8 cellular contexts compared by ENCODE assay signal in genomic region chr10:124612611-124613498, GRCh38.
DNase-seq lines count a peak whose midpoint lies in the region; ATAC-seq, FAIRE-seq and TF ChIP-seq lines count a peak whose summit lies in the region.

No MANE protein-coding gene starts in this region.

- ATAC-seq in HG03521 (IDR thresholded peaks at IDR 0.05; ENCODE audit: unreplicated experiment) (no peak), HG03469 (IDR thresholded peaks at IDR 0.05; ENCODE audit: unreplicated experiment) (no peak)

- peak overlapping the region; percentile 96 for H3K4me2 ChIP-seq in BLaER1
- peak overlapping the region; percentile 56 for H3K4me2 ChIP-seq in Karpas-422 (ENCODE audit: low read depth, low read length, poor library complexity, severe bottlenecking)
- H3K4me2 ChIP-seq in astrocyte (ENCODE audit: low read length): no peak overlapping the region

- H3K27ac ChIP-seq in BLaER1 (peak overlapping the region; percentile 62; the same call in 1 of the 2 replicates), Karpas-422 (ENCODE audit: low read length) (peak overlapping the region; percentile 93), astrocyte (ENCODE audit: low read depth, low read length) (no peak overlapping the region), ascending aorta (peak overlapping the region in 1 of 2 donors; percentile 28)

- H3K9me3 Mint-ChIP-seq in astrocyte (ENCODE audit: unreplicated experiment): no peaks in the 10 kb centered on the region
- no peaks in the 10 kb centered on the region for H3K9me3 Mint-ChIP-seq in mesothelial cell of epicardium

- H3K27me3 ChIP-seq in BLaER1: no peaks in the 10 kb centered on the region
- H3K27me3 ChIP-seq in Karpas-422 (ENCODE audit: low read length): no peaks in the 10 kb centered on the region
- no peaks in the 10 kb centered on the region for H3K27me3 ChIP-seq in astrocyte (ENCODE audit: insufficient read depth, low read length)
- no peaks in the 10 kb centered on the region for H3K27me3 ChIP-seq in ascending aorta

- intact Hi-C loops in ascending aorta (cut with DNase I): no loop called here

- no peak overlapping the region for H3K4me3 Mint-ChIP-seq in astrocyte (ENCODE audit: unreplicated experiment)
- no peak overlapping the region for H3K4me3 Mint-ChIP-seq in mesothelial cell of epicardium

- H3K9me3 ChIP-seq in BLaER1 (no peaks in the 10 kb centered on the region), Karpas-422 (ENCODE audit: low read length) (no peaks in the 10 kb centered on the region), astrocyte (ENCODE audit: insufficient read depth, low read depth, low read length) (no peaks in the 10 kb centered on the region), ascending aorta (no peaks in the 10 kb centered on the region)

- FAIRE-seq in astrocyte (lab: Jason Lieb, UNC): no peak

- peaks cover 12% of the 10 kb centered on the region; the same call in 1 of the 2 replicates for H3K79me2 ChIP-seq in Karpas-422 (ENCODE audit: low read length)
- no peaks in the 10 kb centered on the region for H3K79me2 ChIP-seq in astrocyte (ENCODE audit: insufficient read depth, low read length)

- H3K4me1 ChIP-seq in BLaER1: peaks cover 90% of the 10 kb centered on the region
- peaks cover 90% of the 10 kb centered on the region for H3K4me1 ChIP-seq in Karpas-422 (ENCODE audit: low read length)
- H3K4me1 ChIP-seq in astrocyte (ENCODE audit: insufficient read depth, low read length): no peaks in the 10 kb centered on the region
- H3K4me1 ChIP-seq in ascending aorta: peaks cover 0 to 5% of the 10 kb centered on the region in 2 donors

- H3K9ac ChIP-seq in BLaER1: no peak overlapping the region
- peak overlapping the region; percentile 65 for H3K9ac ChIP-seq in Karpas-422 (ENCODE audit: low read length)
- no peak overlapping the region for H3K9ac ChIP-seq in astrocyte (ENCODE audit: low read length)

- H2AFZ ChIP-seq in Karpas-422 (ENCODE audit: low read length) (no peak overlapping the region), astrocyte (ENCODE audit: low read depth, low read length) (no peak overlapping the region)

- H3K27ac Mint-ChIP-seq in astrocyte (ENCODE audit: unreplicated experiment): no peak overlapping the region
- H3K27ac Mint-ChIP-seq in mesothelial cell of epicardium: peak overlapping the region; percentile 78

- TF ChIP-seq CTCF in astrocyte (IDR thresholded peaks at IDR 0.05; ENCODE audit: insufficient read depth, low read depth, low read length): no peak
- TF ChIP-seq CTCF in mesothelial cell of epicardium (IDR thresholded peaks at IDR 0.05; ENCODE audit: unreplicated experiment): no peak
- TF ChIP-seq CTCF in ascending aorta (IDR thresholded peaks at IDR 0.05): no peak

- H3K36me3 Mint-ChIP-seq in astrocyte (ENCODE audit: low read depth, unreplicated experiment) (peaks cover 5% of the 10 kb centered on the region), mesothelial cell of epicardium (peaks cover 2% of the 10 kb centered on the region)

- DNase-seq in Karpas-422: peak; percentile 94
- DNase-seq in astrocyte (ENCODE audit: low read depth): peak; percentile 13
- DNase-seq in mesothelial cell of epicardium (ENCODE audit: low spot score in 2 of 2, unreplicated experiment in 2 of 2): no peak
- no peak for DNase-seq in SIG-M5 treated with dmso at 0.1 percent for 504 hours (lab: John Stamatoyannopoulos, UW; ENCODE audit: unreplicated experiment)
- DNase-seq in ascending aorta (ENCODE audit: low spot score in 2 of 2): no peak

- H3K27me3 Mint-ChIP-seq in astrocyte (ENCODE audit: low read depth, unreplicated experiment) (peaks cover 5% of the 10 kb centered on the region), mesothelial cell of epicardium (ENCODE audit: low read depth) (no peaks in the 10 kb centered on the region)

- no peaks in the 10 kb centered on the region for H3K9me2 ChIP-seq in Karpas-422 (replicated peaks; ENCODE audit: insufficient read depth, low read length)

- H3K36me3 ChIP-seq in BLaER1 (no peaks in the 10 kb centered on the region), Karpas-422 (ENCODE audit: insufficient read depth, low read length) (peaks cover 6% of the 10 kb centered on the region; the same call in 1 of the 2 replicates), astrocyte (ENCODE audit: insufficient read depth, low read length) (no peaks in the 10 kb centered on the region), ascending aorta (peaks cover 0 to 5% of the 10 kb centered on the region in 2 donors)

- no peak overlapping the region for H3K4me3 ChIP-seq in BLaER1
- 0 out of 2 replicates have a peak overlapping the region, but pooled peaks have one; percentile 21 for H3K4me3 ChIP-seq in Karpas-422 (ENCODE audit: low read length)
- no peak overlapping the region for H3K4me3 ChIP-seq in astrocyte (ENCODE audit: insufficient read depth, low read depth, low read length)
- H3K4me3 ChIP-seq in ascending aorta: no peak overlapping the region

- peaks cover 73% of the 10 kb centered on the region for H4K20me1 ChIP-seq in BLaER1
- H4K20me1 ChIP-seq in Karpas-422 (ENCODE audit: insufficient read depth, low read depth, low read length): peaks cover 4% of the 10 kb centered on the region; the same call in 1 of the 2 replicates
- peaks cover 7% of the 10 kb centered on the region for H4K20me1 ChIP-seq in astrocyte (ENCODE audit: insufficient read depth, low read length)

- H3K4me1 Mint-ChIP-seq in astrocyte (ENCODE audit: low read depth, unreplicated experiment) (no peaks in the 10 kb centered on the region), mesothelial cell of epicardium (peaks cover 2% of the 10 kb centered on the region)

Comparison
In these comparisons a context has a peak if more than half of its experiments do, and no peak if none do; other contexts are left out.
1. DNase-seq: peak in Karpas-422 (single experiment) and astrocyte (single experiment); none in mesothelial cell of epicardium (0 of 2), SIG-M5 treated with dmso at 0.1 percent for 504 hours (single experiment) and ascending aorta (0 of 2).